ENCODE assay signal across 12 cellular contexts in the genomic region with DNA sequence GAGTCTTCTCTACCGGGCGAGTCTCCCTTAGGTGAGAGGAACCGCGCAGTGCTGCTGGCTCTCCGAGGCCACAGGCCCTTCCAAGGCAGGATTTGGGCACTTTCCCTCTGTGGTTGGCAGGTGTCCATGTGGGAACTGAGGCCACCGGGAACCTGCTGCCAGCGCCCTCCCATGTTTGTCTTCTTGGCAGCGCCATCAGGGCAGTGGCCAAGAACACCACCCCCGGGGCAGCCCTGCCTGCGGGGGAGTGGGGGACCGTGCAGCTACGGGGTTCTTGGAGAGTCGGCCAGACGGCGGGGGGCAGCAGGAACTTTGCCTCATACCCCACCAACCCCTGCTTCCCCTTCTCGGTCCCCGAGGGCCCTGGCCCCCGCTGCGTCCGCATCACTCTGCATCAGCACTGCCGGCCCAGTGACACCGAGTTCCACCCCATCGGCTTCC. TPM values are rescaled to one million over a fixed set of nuclear protein-coding genes. Genes with fewer than 3 reads are reported as not detected.
DNase-seq lines count a peak whose midpoint lies in the region; ATAC-seq, FAIRE-seq and TF ChIP-seq lines count a peak whose summit lies in the region.
"Had no signal": no experiment of that assay in that cellular context is flagged by ENCODE, and none has a peak within 500 bp of the region (broad histone marks: within the 10 kb centered on the region; RNA-seq: fewer than 3 reads in every experiment).

No MANE protein-coding gene starts in this region.

- H3K4me1 ChIP-seq in suprapubic skin, result no peaks in the 10 kb centered on the region
- H3K4me1 ChIP-seq: uterus had no signal

- no peak overlapping the region for H3K4me3 ChIP-seq in suprapubic skin
- H3K4me3 ChIP-seq: skin epidermis, uterus had no signal

- WGBS in suprapubic skin, result 84% methylated on average over 10 of the region's 23 CpGs

- no peaks in the 10 kb centered on the region for H3K9me3 ChIP-seq in suprapubic skin
- H3K9me3 ChIP-seq: uterus had no signal

- no peak for FAIRE-seq in frontal cortex (lab: Jason Lieb, UNC)

- peaks cover 60% of the 10 kb centered on the region for H3K36me3 ChIP-seq in suprapubic skin
- H3K36me3 ChIP-seq: uterus had no signal

- DNase-seq in activated CD8-positive, alpha-beta memory T cell treated with anti-CD3 and anti-CD28 coated beads, Interleukin-2, amount 50 U/mL, for 4 hours, result peak; percentile 13
- no peak for DNase-seq in activated CD8-positive, alpha-beta memory T cell treated with anti-CD3 and anti-CD28 coated beads, Interleukin-2, amount 50 U/mL, for 48 hours
- DNase-seq in frontal cortex (ENCODE audit: low spot score in 2 of 2), result peak; percentile 63 to 77
- DNase-seq in mesenteric fat pad (ENCODE audit: low spot score), result peak; percentile 89
- DNase-seq in suprapubic skin (ENCODE audit: low spot score in 2 of 2), result peak; percentile 56 to 76
- DNase-seq in SHP77 (lab: John Stamatoyannopoulos, UW), result no peak
- no peak for DNase-seq in dermis blood vessel endothelial cell

- TF ChIP-seq POLR2A in suprapubic skin (IDR thresholded peaks at IDR 0.05), result no peak

- no peak for TF ChIP-seq CTCF in suprapubic skin (IDR thresholded peaks at IDR 0.05)

- H3K27ac ChIP-seq in suprapubic skin, result no peak overlapping the region
- H3K27ac ChIP-seq: HL-60, skin epidermis, uterus had no signal

- no peak for ATAC-seq in HG03565 (IDR thresholded peaks at IDR 0.05; ENCODE audit: unreplicated experiment)
- ATAC-seq: activated CD4-positive, CD25-positive, alpha-beta regulatory T cell treated with anti-CD3 and anti-CD28 coated beads, Interleukin-2, amount 50 U/mL, for 24 hours had no signal

- no peak for TF ChIP-seq EP300 in suprapubic skin (IDR thresholded peaks at IDR 0.05)

- no peaks in the 10 kb centered on the region for H3K27me3 ChIP-seq in suprapubic skin
- H3K27me3 ChIP-seq: uterus had no signal

RNA-seq across cellular contexts. Expression of a gene that starts 10.0 kb away (rescaled TPM):
- total RNA-seq in frontal cortex (30.6 TPM), mesenteric fat pad (18.2 TPM), suprapubic skin (10 to 100 TPM; 31.3 to 73.6 (median 37.9) TPM), dermis blood vessel endothelial cell (31.0 and 40.8 TPM in 2 replicates)

RNA-seq across cellular contexts. Expression of a gene that starts 28.2 kb away (rescaled TPM):
- total RNA-seq in frontal cortex (4.5 TPM), mesenteric fat pad (69.9 TPM), suprapubic skin (100 to 1,000 TPM in 1 of 4 donors, 10 to 100 TPM in 3; 70.8 to 104 (median 72.6) TPM), dermis blood vessel endothelial cell (42.5 and 117 TPM in 2 replicates)

RNA-seq across cellular contexts. Expression of a gene that starts 28.8 kb away (rescaled TPM):
- total RNA-seq in frontal cortex (0.41 TPM), mesenteric fat pad (1.9 TPM), suprapubic skin (1 to 10 TPM; 1.4 to 7.5 (median 2.5) TPM), dermis blood vessel endothelial cell (0.33 and 0.85 TPM in 2 replicates)

RNA-seq across cellular contexts. Expression of a gene that starts 36.4 kb away (rescaled TPM):
- total RNA-seq in frontal cortex, result 9.8 TPM
- total RNA-seq in mesenteric fat pad, result 3.8 TPM
- total RNA-seq in suprapubic skin, result 10 to 100 TPM in 1 of 4 donors, 1 to 10 TPM in 3; 6.3 to 10.4 (median 8.3) TPM
- total RNA-seq in dermis blood vessel endothelial cell, result 1.9 and 2.4 TPM in 2 replicates

RNA-seq across cellular contexts. Expression of a gene that starts 38.7 kb away (rescaled TPM):
- 4.9 TPM for total RNA-seq in frontal cortex
- 11.4 TPM for total RNA-seq in mesenteric fat pad
- 10 to 100 TPM; 12.2 to 52.1 (median 23.0) TPM for total RNA-seq in suprapubic skin
- 6.3 and 6.8 TPM in 2 replicates for total RNA-seq in dermis blood vessel endothelial cell

Comparison
In these comparisons a context has a peak if more than half of its experiments do, and no peak if none do; other contexts are left out.
1. DNase-seq: peak in activated CD8-positive, alpha-beta memory T cell treated with anti-CD3 and anti-CD28 coated beads, Interleukin-2, amount 50 U/mL, for 4 hours (single experiment), frontal cortex (2 of 2), mesenteric fat pad (single experiment) and suprapubic skin (2 of 2); none in activated CD8-positive, alpha-beta memory T cell treated with anti-CD3 and anti-CD28 coated beads, Interleukin-2, amount 50 U/mL, for 48 hours (single experiment), SHP77 (0 of 2) and dermis blood vessel endothelial cell (single experiment).